In genomic region chr10:52040486-52040885, GRCh38 we compare ENCODE assay signal across 26 cellular contexts.
"Had no signal": no experiment of that assay in that cellular context is flagged by ENCODE, and none has a peak within 500 bp of the region (broad histone marks: within the 10 kb centered on the region; RNA-seq: fewer than 3 reads in every experiment).

No MANE protein-coding gene starts in this region.

- H3K36me3 ChIP-seq: esophagus squamous epithelium, pancreas, prostate gland, thoracic aorta had no signal

- H3K4me3 ChIP-seq: esophagus squamous epithelium, pancreas, prostate gland, skin epidermis, thoracic aorta had no signal

- H3K9me3 ChIP-seq: esophagus squamous epithelium, pancreas, prostate gland, thoracic aorta had no signal

- FAIRE-seq: bronchial epithelial cell, frontal cortex, islet of Langerhans, pancreas, urothelium cell line had no signal

- DNase-seq: activated CD4-positive, alpha-beta T cell treated with anti-CD3 and anti-CD28 coated beads for 4 hours; activated CD4-positive, alpha-beta T cell treated with anti-CD3 and anti-CD28 coated beads, Interleukin-2, amount 50 U/mL, for 4 hours; activated effector memory CD4-positive, alpha-beta T cell treated with Interleukin-2 at 50 U/mL for 16 hours; activated naive CD4-positive, alpha-beta T cell treated with Interleukin-2 at 50 U/mL for 16 hours; activated T-cell treated with anti-CD3 and anti-CD28 coated beads for 4 hours; activated T-cell treated with anti-CD3 and anti-CD28 coated beads, Interleukin-2, amount 50 U/mL, for 72 hours; anterior cingulate cortex; endodermal cell; esophagus squamous epithelium; left ventricle myocardium superior; mammary epithelial cell; naive thymus-derived CD4-positive, alpha-beta T cell; nucleus accumbens; pancreas; retina; stimulated activated CD4-positive, alpha-beta T cell treated with anti-CD3 and anti-CD28 coated beads, Interleukin-12 subunit alpha, Interleukin-12 subunit beta, amount 100 ng/mL, for 4 hours; stimulated activated CD4-positive, alpha-beta T cell treated with anti-CD3 and anti-CD28 coated beads, Interleukin-4, amount 100 ng/mL, for 24 hours; T-helper 1 cell; trophoblast cell had no signal

- H3K4me1 ChIP-seq: esophagus squamous epithelium, pancreas, prostate gland had no signal

- H3K27ac ChIP-seq: esophagus squamous epithelium, pancreas, prostate gland, skin epidermis, thoracic aorta had no signal

- H3K27me3 ChIP-seq: esophagus squamous epithelium, pancreas had no signal
